33 cellular contexts compared by ENCODE assay signal in the genomic region with DNA sequence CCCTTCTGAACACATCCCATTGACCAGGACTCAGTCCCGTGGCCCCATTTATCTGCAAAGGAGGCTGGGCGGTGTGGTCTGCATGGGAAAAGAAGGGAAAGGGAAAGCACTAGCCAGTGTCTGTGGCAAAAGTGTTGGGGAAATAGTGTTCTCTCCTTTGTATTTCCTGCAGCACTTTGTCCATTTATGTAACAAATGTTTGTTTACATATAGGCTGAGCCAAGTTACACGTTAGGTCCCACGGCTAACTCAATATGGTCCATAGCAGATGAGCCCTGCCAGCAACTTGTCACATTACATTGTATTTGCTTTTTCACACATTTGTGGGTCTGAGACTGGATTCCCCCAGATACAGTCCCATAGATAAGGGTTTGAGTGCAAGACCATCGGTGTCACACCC.
DNase-seq lines count a peak whose midpoint lies in the region; ATAC-seq, FAIRE-seq and TF ChIP-seq lines count a peak whose summit lies in the region.
"Had no signal": no experiment of that assay in that cellular context is flagged by ENCODE, and none has a peak within 500 bp of the region (broad histone marks: within the 10 kb centered on the region; RNA-seq: fewer than 3 reads in every experiment).

No MANE protein-coding gene starts in this region.

- DNase-seq in right lobe of liver (no peak), HepG2 (ENCODE audit: low spot score) (no peak), left lobe of liver (ENCODE audit: low spot score) (no peak), stomach (peak; percentile 31), NCI-H1436 treated with DMSO at 0.1 percent for 48 hours (lab: John Stamatoyannopoulos, UW) (no peak)
- DNase-seq: 8988T; ACHN; AML-193; BE2C; C1 segment of cervical spinal cord; Caco-2; Calu3; CD4-positive, alpha-beta memory T cell; CD4-positive, alpha-beta T cell; CD4-positive, CD25-positive, alpha-beta regulatory T cell; CD8-positive, alpha-beta memory T cell; CD8-positive, alpha-beta T cell; COR-L47; DMS 273 treated with DMSO at 0.1 percent for 48 hours; DMS153; DMS53; DMS79; DMS79 treated with DMSO at 0.1 percent for 48 hours; DND-41; EL had no signal

- H3K9ac ChIP-seq in HepG2 (ENCODE audit: insufficient read depth, low read depth, low read length) = no peak overlapping the region
- H3K9ac ChIP-seq: BLaER1; BLaER1 treated with 17β-estradiol and CSF1 and Interleukin-3, amounts not matched to agents 10 nM and 100 nM had no signal

- ATAC-seq in right lobe of liver (peak in 3 of 4 donors; percentile 20 to 53 (median 49)), HepG2 (no peak), left lobe of liver (peak; percentile 71), GM19035 (IDR thresholded peaks at IDR 0.05; ENCODE audit: unreplicated experiment) (no peak)
- ATAC-seq: A549; CD8-positive, alpha-beta T cell had no signal

- WGBS in right lobe of liver (ENCODE audit: insufficient coverage, low coverage, low lambda C conversion rate, missing lambda C conversion rate) = 46% methylated on average over 3 of the region's 5 CpGs
- 25% methylated on average over 5 of the region's 5 CpGs for WGBS in HepG2 (ENCODE audit: low lambda C conversion rate)
- WGBS in stomach, 5 donors = 48 to 69% (median 60%) methylated on average over 5 of the region's 5 CpGs

- no peak for TF ChIP-seq RAD21 in HepG2 (CRISPR knock-in tag; IDR thresholded peaks at IDR 0.05)

- H3K9me3 ChIP-seq in right lobe of liver (no peaks in the 10 kb centered on the region), HepG2 (ENCODE audit: low read length) (no peaks in the 10 kb centered on the region), stomach (no peaks in the 10 kb centered on the region)
- H3K9me3 ChIP-seq: A549; BE2C; BLaER1; BLaER1 treated with 17β-estradiol and CSF1 and Interleukin-3, amounts not matched to agents 10 nM and 100 nM; Caco-2 had no signal

- no peaks in the 10 kb centered on the region for H3K79me2 ChIP-seq in HepG2 (ENCODE audit: insufficient read depth, low read length)

- CTCF ChIA-PET in HepG2 (lab: Yijun Ruan, JAX; ENCODE audit: low intra/inter-chr PET ratio, low total read pairs) = no interaction called here

- no TSS peak for BruUV-seq in HepG2 (replicated peaks; lab: Mats Ljungman, UMichigan)

- H3K27me3 ChIP-seq in right lobe of liver = no peaks in the 10 kb centered on the region
- H3K27me3 ChIP-seq in HepG2 (ENCODE audit: control insufficient read depth in 1 of 2, insufficient read depth in 2 of 2, low read length in 2 of 2) = 0 out of 5 replicates have a peak, but pooled peaks cover 0 to 3% of the 10 kb centered on the region in 2 experiments
- no peaks in the 10 kb centered on the region for H3K27me3 ChIP-seq in stomach
- H3K27me3 ChIP-seq: BE2C; BLaER1; BLaER1 treated with 17β-estradiol and CSF1 and Interleukin-3, amounts not matched to agents 10 nM and 100 nM had no signal

- H3K4me1 ChIP-seq in right lobe of liver (no peaks in the 10 kb centered on the region), HepG2 (ENCODE audit: insufficient read depth, low read length) (no peaks in the 10 kb centered on the region), stomach (peaks cover 0 to 12% (median 3%) of the 10 kb centered on the region in 4 donors)
- H3K4me1 ChIP-seq: A549, BE2C, Caco-2 had no signal

- TF ChIP-seq CTCF in right lobe of liver (IDR thresholded peaks at IDR 0.05) = no peak
- no peak for TF ChIP-seq CTCF in HepG2 (CRISPR knock-in tag; IDR thresholded peaks at IDR 0.05)
- TF ChIP-seq CTCF in stomach (IDR thresholded peaks at IDR 0.05) = no peak

- TF ChIP-seq EP300 in HepG2 (IDR thresholded peaks at IDR 0.05; ENCODE audit: low read depth in 2 of 2, low read length in 2 of 2) (no peak), HepG2 (CRISPR knock-in tag; IDR thresholded peaks at IDR 0.05; ENCODE audit: borderline replicate concordance) (no peak), stomach (IDR thresholded peaks at IDR 0.05) (no peak)

- H3K36me3 ChIP-seq in right lobe of liver = no peaks in the 10 kb centered on the region
- H3K36me3 ChIP-seq in HepG2 (replicated peaks in 1 of 2; ENCODE audit: control insufficient read depth in 1 of 2, insufficient read depth in 2 of 2, low read length in 2 of 2) = no peaks in the 10 kb centered on the region
- H3K36me3 ChIP-seq in stomach = no peaks in the 10 kb centered on the region
- H3K36me3 ChIP-seq: BE2C; BLaER1; BLaER1 treated with 17β-estradiol and CSF1 and Interleukin-3, amounts not matched to agents 10 nM and 100 nM had no signal

- no peaks in the 10 kb centered on the region for H4K20me1 ChIP-seq in HepG2 (ENCODE audit: insufficient read depth, low read length)
- H4K20me1 ChIP-seq: BLaER1; BLaER1 treated with 17β-estradiol and CSF1 and Interleukin-3, amounts not matched to agents 10 nM and 100 nM had no signal

- no peak overlapping the region for H3K4me3 ChIP-seq in right lobe of liver
- H3K4me3 ChIP-seq in HepG2 (replicated peaks in 1 of 3; ENCODE audit: insufficient read depth in 1 of 3, low read depth in 2 of 3, low read length in 3 of 3) = no peak overlapping the region
- H3K4me3 ChIP-seq in stomach = no peak overlapping the region
- H3K4me3 ChIP-seq: A549; BLaER1; BLaER1 treated with 17β-estradiol and CSF1 and Interleukin-3, amounts not matched to agents 10 nM and 100 nM had no signal

- TF ChIP-seq POLR2A in right lobe of liver (IDR thresholded peaks at IDR 0.05) = no peak
- no peak for TF ChIP-seq POLR2A in HepG2 (IDR thresholded peaks at IDR 0.05; ENCODE audit: insufficient read depth in 1 of 2, low read depth in 2 of 2, low read length in 2 of 2)
- no peak for TF ChIP-seq POLR2A in stomach (IDR thresholded peaks at IDR 0.05)

- POLR2A ChIA-PET in HepG2 (lab: Yijun Ruan, JAX) = no interaction called here

- intact Hi-C loops in right lobe of liver (cut with DNase I) (no loop called here), HepG2 (cut with micrococcal nuclease; ENCODE audit: unreplicated experiment) (no loop called here), stomach (cut with DNase I; ENCODE audit: low total_unique reads) (no loop called here)

- no peak for FAIRE-seq in HepG2 (lab: Jason Lieb, UNC)
- FAIRE-seq: A204.1, A549, D721Med had no signal

- no peak overlapping the region for H3K4me2 ChIP-seq in HepG2 (ENCODE audit: low read depth, low read length)
- H3K4me2 ChIP-seq: A549; BLaER1; BLaER1 treated with 17β-estradiol and CSF1 and Interleukin-3, amounts not matched to agents 10 nM and 100 nM had no signal

- in situ Hi-C loops in HepG2 (cut with HindIII; ENCODE audit: extremely low pct_ligation_motif_present, low pct_unique_long_range_greater_than_20kb) = no loop called here

- H3K27ac ChIP-seq in right lobe of liver = no peak overlapping the region
- no peak overlapping the region for H3K27ac ChIP-seq in HepG2 (ENCODE audit: extremely low read length, insufficient read depth, low read length)
- H3K27ac ChIP-seq in stomach = peak overlapping the region in 1 of 5 donors; percentile 25
- H3K27ac ChIP-seq: 22Rv1; A549; BLaER1; BLaER1 treated with 17β-estradiol and CSF1 and Interleukin-3, amounts not matched to agents 10 nM and 100 nM; C4-2B had no signal

- no peak overlapping the region for H2AFZ ChIP-seq in HepG2 (ENCODE audit: low read length)

TF ChIP-seq in HepG2, 621 proteins besides CTCF, POLR2A, EP300 and RAD21:
- no peak for TF ChIP-seq CHD4 (IDR thresholded peaks at IDR 0.05; ENCODE audit: borderline replicate concordance, low read length)
- no peak for TF ChIP-seq TBX3 (IDR thresholded peaks at IDR 0.05; ENCODE audit: borderline replicate concordance)
- TF ChIP-seq HNRNPH1 (optimal IDR thresholded peaks at IDR 0.05; ENCODE audit: low read depth, low read length) = no peak

Comparison
In these comparisons a context has a peak if more than half of its experiments do, and no peak if none do; other contexts are left out.
1. ATAC-seq: peak in right lobe of liver (3 of 4) and left lobe of liver (single experiment); none in HepG2 (single experiment) and GM19035 (single experiment).